In genomic region chr17:66984730-66985129, GRCh38 we compare ENCODE assay signal across 24 cellular contexts. TPM values are rescaled to one million over a fixed set of nuclear protein-coding genes. Genes with fewer than 3 reads are reported as not detected.
DNase-seq lines count a peak whose midpoint lies in the region; ATAC-seq and TF ChIP-seq lines count a peak whose summit lies in the region.
"Had no signal": no experiment of that assay in that cellular context is flagged by ENCODE, and none has a peak within 500 bp of the region (broad histone marks: within the 10 kb centered on the region; RNA-seq: fewer than 3 reads in every experiment).

No MANE protein-coding gene starts in this region.

- peaks cover 0 to 8% of the 10 kb centered on the region in 2 donors for H3K9me3 ChIP-seq in neuronal stem cell (replicated peaks in 1 of 2; ENCODE audit: control insufficient read depth in 2 of 2, insufficient read depth in 1 of 2, low read depth in 1 of 2, low read length in 2 of 2)
- no peaks in the 10 kb centered on the region for H3K9me3 ChIP-seq in OCI-LY7 (ENCODE audit: low read length)
- H3K9me3 ChIP-seq: A549 had no signal

- no peak overlapping the region for H3K23ac ChIP-seq in neuronal stem cell (ENCODE audit: low read depth, low read length, poor library complexity)

- H2AFZ ChIP-seq in neuronal stem cell (ENCODE audit: low read length) (no peak overlapping the region), OCI-LY7 (ENCODE audit: low read length) (no peak overlapping the region)
- H2AFZ ChIP-seq: GM23248 had no signal

- no peaks in the 10 kb centered on the region for H4K20me1 ChIP-seq in OCI-LY7 (ENCODE audit: insufficient read depth, low read length)

- H3K4me2 ChIP-seq in neuronal stem cell (ENCODE audit: insufficient read depth, low read length, poor library complexity, severe bottlenecking) (no peak overlapping the region), OCI-LY7 (ENCODE audit: low read length) (no peak overlapping the region)
- H3K4me2 ChIP-seq: A549 had no signal

- no TSS peak for BruUV-seq in OCI-LY7 (replicated peaks; lab: Mats Ljungman, UMichigan)

- H4K8ac ChIP-seq in neuronal stem cell (ENCODE audit: low read depth, low read length) = no peak overlapping the region

- no peaks in the 10 kb centered on the region; the same call in 1 of the 2 replicates for H3K4me1 Mint-ChIP-seq in WTC11

- POLR2A ChIA-PET in WTC11 (lab: Charles Lee) (no interaction called here), OCI-LY7 (lab: Charles Lee) (no interaction called here)

- H3K9me3 Mint-ChIP-seq in WTC11 = peaks cover 7% of the 10 kb centered on the region
- H3K9me3 Mint-ChIP-seq: H9 had no signal

- H3K18ac ChIP-seq in neuronal stem cell (ENCODE audit: low read length) = peak overlapping the region; percentile 42

- no peak overlapping the region for H2BK12ac ChIP-seq in neuronal stem cell (ENCODE audit: low read length)

- intact Hi-C loops in OCI-LY7 (cut with micrococcal nuclease; ENCODE audit: unreplicated experiment) = no loop called here

- H3K4ac ChIP-seq in neuronal stem cell (ENCODE audit: low read length) = no peak overlapping the region

- no peak overlapping the region for H2BK120ac ChIP-seq in neuronal stem cell (ENCODE audit: low read depth, low read length)

- peaks cover 3% of the 10 kb centered on the region; the same call in 1 of the 2 replicates for H3K27me3 Mint-ChIP-seq in WTC11 (ENCODE audit: low read depth)

- H3K79me2 ChIP-seq in OCI-LY7 (ENCODE audit: insufficient read depth, low read depth, low read length) = no peaks in the 10 kb centered on the region

- no peak overlapping the region for H2AK5ac ChIP-seq in neuronal stem cell (ENCODE audit: low read depth, low read length)

- no peak overlapping the region for H2BK15ac ChIP-seq in neuronal stem cell (ENCODE audit: low read length)

- no peaks in the 10 kb centered on the region for H3K79me1 ChIP-seq in neuronal stem cell (ENCODE audit: low read depth, low read length)

- CTCF ChIA-PET in WTC11 (lab: Charles Lee) (interaction anchor here (1.5 kb wide), 1 partner anchor 32 kb away, joined by 4 read pairs; no protein-coding TSS in a partner anchor), OCI-LY7 (lab: Charles Lee; ENCODE audit: unreplicated experiment) (no interaction called here)

- no peak overlapping the region for H2BK5ac ChIP-seq in neuronal stem cell (ENCODE audit: low read length)

- H3K4me1 ChIP-seq in neuronal stem cell (ENCODE audit: control insufficient read depth in 2 of 2, insufficient read depth in 1 of 2, low read depth in 1 of 2, low read length in 2 of 2) (peaks cover 3 to 8% of the 10 kb centered on the region in 2 donors), OCI-LY7 (ENCODE audit: insufficient read depth, low read length, poor library complexity, severe bottlenecking) (no peaks in the 10 kb centered on the region)

- no peaks in the 10 kb centered on the region for H3K9me2 ChIP-seq in OCI-LY7 (ENCODE audit: insufficient read depth, low read length)

- no peaks in the 10 kb centered on the region; the same call in 1 of the 2 replicates for H3K36me3 Mint-ChIP-seq in WTC11
- H3K36me3 Mint-ChIP-seq: CD14-positive monocyte; CD4-positive, alpha-beta memory T cell had no signal

- H3K14ac ChIP-seq in neuronal stem cell (ENCODE audit: low read length) = no peak overlapping the region

- no CpG with 5 or more reads among the region's 7 CpGs for WGBS in neuronal stem cell (ENCODE audit: extremely low coverage in 2 of 2, insufficient read length in 2 of 2, insufficient replicate concordance in 1 of 2), 2 donors

- no peaks in the 10 kb centered on the region for H3K27me3 ChIP-seq in neuronal stem cell (ENCODE audit: control insufficient read depth in 3 of 3, insufficient read depth in 3 of 3, low read depth in 1 of 3, low read length in 3 of 3)

- H3K4me3 Mint-ChIP-seq in WTC11 = no peak overlapping the region
- H3K4me3 Mint-ChIP-seq: CD14-positive monocyte; CD4-positive, alpha-beta memory T cell; H9 had no signal

- no peak for TF ChIP-seq CTCF in WTC11 (IDR thresholded peaks at IDR 0.05)
- TF ChIP-seq CTCF in OCI-LY7 (conservative IDR thresholded peaks at IDR 0.05; ENCODE audit: low read length) = no peak

- no peak overlapping the region for H4K91ac ChIP-seq in neuronal stem cell (ENCODE audit: low read depth, low read length, poor library complexity)

- no peak overlapping the region for H3K27ac Mint-ChIP-seq in WTC11
- H3K27ac Mint-ChIP-seq: CD14-positive monocyte; CD4-positive, alpha-beta memory T cell; H9 had no signal

- H3K4me3 ChIP-seq in neuronal stem cell (ENCODE audit: low read length in 2 of 2) = no peak overlapping the region
- no peak overlapping the region for H3K4me3 ChIP-seq in OCI-LY7 (ENCODE audit: low read depth, low read length, poor library complexity, severe bottlenecking)
- H3K4me3 ChIP-seq: A549, GM23248 had no signal

- DNase-seq in NCI-H2171 (lab: John Stamatoyannopoulos, UW) (peak; percentile 9), NCI-H2171 treated with DMSO at 0.1 percent for 48 hours (lab: John Stamatoyannopoulos, UW) (no peak), caudate nucleus (lab: John Stamatoyannopoulos, UW) (peak in 2 of 61 donors; percentile 8 to 18), neuronal stem cell (ENCODE audit: low spot score) (no peak), WTC11 (ENCODE audit: low spot score) (no peak), OCI-LY7 (ENCODE audit: low spot score) (no peak), NCI-H1105 (lab: John Stamatoyannopoulos, UW) (no peak)
- DNase-seq: Calu3, COR-L47, DMS53, DMS79 treated with DMSO at 0.1 percent for 48 hours, GF-D8, GM23248, H9 had no signal

- H3K36me3 ChIP-seq in neuronal stem cell (replicated peaks in 1 of 2; ENCODE audit: control insufficient read depth in 2 of 2, insufficient read depth in 2 of 2, low read length in 2 of 2) (peaks cover 0 to 31% of the 10 kb centered on the region in 2 donors), OCI-LY7 (ENCODE audit: insufficient read depth, low read length) (no peaks in the 10 kb centered on the region)

- peak overlapping the region; percentile 49 for H3K27ac ChIP-seq in caudate nucleus (ENCODE audit: low read depth, low read length)
- no peak overlapping the region for H3K27ac ChIP-seq in neuronal stem cell (replicated peaks; ENCODE audit: low read length)
- H3K27ac ChIP-seq in OCI-LY7 (ENCODE audit: low read depth, low read length, poor library complexity, severe bottlenecking) = no peak overlapping the region
- H3K27ac ChIP-seq: 22Rv1, A549, GM23248 had no signal

- ATAC-seq in WTC11 (no peak), HG03354 (IDR thresholded peaks at IDR 0.05; ENCODE audit: poor library complexity, severe bottlenecking, unreplicated experiment) (no peak)
- ATAC-seq: A549, HCT116 had no signal

- H3K9ac ChIP-seq in neuronal stem cell (ENCODE audit: low read depth, low read length, poor library complexity) = no peak overlapping the region
- H3K9ac ChIP-seq: GM23248 had no signal

TF ChIP-seq in WTC11, 78 proteins besides CTCF, POLR2A, EP300 and RAD21:
- TF ChIP-seq FOXP1 (CRISPR knock-in tag; IDR thresholded peaks at IDR 0.05; ENCODE audit: borderline replicate concordance) (no peak), ZNF219 (CRISPR knock-in tag; IDR thresholded peaks at IDR 0.05; ENCODE audit: borderline replicate concordance) (no peak), PRDM15 (CRISPR knock-in tag; IDR thresholded peaks at IDR 0.05) (no peak)
TF ChIP-seq in WTC11: peak in this region for 0.

RNA-seq across cellular contexts. Expression of gene CACNG4, which starts 20.2 kb away (rescaled TPM):
- 8.3 TPM for polyA plus RNA-seq in neuronal stem cell (2013, experiment 1 of 2)
- 8.6 TPM for polyA plus RNA-seq in neuronal stem cell (2013, experiment 2 of 2)
- total RNA-seq in WTC11 (2021) (1.6 to 3.4 TPM (median 2.3 TPM) in 3 replicates), OCI-LY7 (2022) (not detected in 2 replicates)
- total RNA-seq in OCI-LY7 (2014; rRNA removed; shearing (Covaris generic)) = not detected in 2 replicates
- total RNA-seq: CD4-positive, alpha-beta memory T cell; GM23248 had no signal
- polyA plus RNA-seq: CD14-positive monocyte; CD4-positive, alpha-beta memory T cell; GM23248 had no signal

RNA-seq across cellular contexts. Expression of gene CACNG1, which starts 59.6 kb away (rescaled TPM):
- 0.29 TPM for polyA plus RNA-seq in neuronal stem cell (2013, experiment 1 of 2)
- 0.25 TPM for polyA plus RNA-seq in neuronal stem cell (2013, experiment 2 of 2)
- total RNA-seq in WTC11 (2021) = not detected in 3 replicates
- total RNA-seq in OCI-LY7 (2014; rRNA removed; shearing (Covaris generic)) = not detected in 2 replicates
- not detected in 2 replicates for total RNA-seq in OCI-LY7 (2022)
- total RNA-seq: Calu3; CD4-positive, alpha-beta memory T cell; Daoy; G401; GM23248; H4; H9 had no signal
- polyA plus RNA-seq: BJ; CD14-positive monocyte; CD4-positive, alpha-beta memory T cell; GM23248 had no signal
